Comparison of ENCODE assay signal across 1 cellular context in the genomic region with DNA sequence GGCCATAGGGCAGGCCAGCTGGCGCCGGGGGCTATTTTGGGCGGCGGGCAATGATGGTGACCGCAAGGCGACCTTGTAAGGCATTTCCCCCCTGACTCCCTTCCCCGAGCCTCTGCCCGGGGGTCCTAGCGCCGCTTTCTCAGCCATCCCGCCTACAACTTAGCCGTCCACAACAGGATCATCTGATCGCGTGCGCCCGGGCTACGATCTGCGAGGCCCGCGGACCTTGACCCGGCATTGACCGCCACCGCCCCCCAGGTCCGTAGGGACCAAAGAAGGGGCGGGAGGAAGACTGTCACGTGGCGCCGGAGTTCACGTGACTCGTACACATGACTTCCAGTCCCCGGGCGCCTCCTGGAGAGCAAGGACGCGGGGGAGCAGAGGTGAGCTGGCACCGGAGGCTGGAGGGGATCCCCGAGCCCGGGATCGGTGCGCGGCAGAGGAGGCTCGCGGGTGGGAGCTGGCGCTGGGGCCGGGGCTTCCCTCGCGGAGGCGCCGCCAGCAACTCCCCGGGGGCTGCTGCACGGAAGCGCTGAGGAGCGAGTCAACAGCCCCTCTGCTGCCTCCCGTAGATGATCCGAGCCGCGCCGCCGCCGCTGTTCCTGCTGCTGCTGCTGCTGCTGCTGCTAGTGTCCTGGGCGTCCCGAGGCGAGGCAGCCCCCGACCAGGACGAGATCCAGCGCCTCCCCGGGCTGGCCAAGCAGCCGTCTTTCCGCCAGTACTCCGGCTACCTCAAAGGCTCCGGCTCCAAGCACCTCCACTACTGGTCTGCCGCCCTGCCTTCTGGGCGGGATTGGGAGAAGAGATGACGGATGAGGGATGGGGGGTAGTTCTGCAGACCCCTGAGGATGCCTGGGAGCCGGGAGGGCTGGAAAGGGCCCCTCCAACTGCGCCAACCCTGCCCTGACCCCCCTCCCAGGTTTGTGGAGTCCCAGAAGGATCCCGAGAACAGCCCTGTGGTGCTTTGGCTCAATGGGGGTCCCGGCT.
TF ChIP-seq lines count a peak whose summit lies in the region.

A gene (plus strand): TSS at position 339 of the 987 bp plus-strand sequence. CDS start 234 bp downstream, at position 573.
A gene with protein sequence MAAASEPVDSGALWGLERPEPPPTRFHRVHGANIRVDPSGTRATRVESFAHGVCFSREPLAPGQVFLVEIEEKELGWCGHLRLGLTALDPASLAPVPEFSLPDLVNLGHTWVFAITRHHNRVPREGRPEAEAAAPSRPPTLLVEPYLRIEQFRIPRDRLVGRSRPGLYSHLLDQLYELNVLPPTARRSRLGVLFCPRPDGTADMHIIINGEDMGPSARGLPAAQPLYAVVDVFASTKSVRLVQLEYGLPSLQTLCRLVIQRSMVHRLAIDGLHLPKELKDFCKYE (minus strand): TSS at position 212 of the 987 bp plus-strand sequence. CDS start 217 bp downstream, outside the sequence.

TF ChIP-seq in HEK293, 187 proteins besides CTCF, POLR2A, EP300 and RAD21 (continued from another document and continues in another):
- TF ChIP-seq, protein P1, sequence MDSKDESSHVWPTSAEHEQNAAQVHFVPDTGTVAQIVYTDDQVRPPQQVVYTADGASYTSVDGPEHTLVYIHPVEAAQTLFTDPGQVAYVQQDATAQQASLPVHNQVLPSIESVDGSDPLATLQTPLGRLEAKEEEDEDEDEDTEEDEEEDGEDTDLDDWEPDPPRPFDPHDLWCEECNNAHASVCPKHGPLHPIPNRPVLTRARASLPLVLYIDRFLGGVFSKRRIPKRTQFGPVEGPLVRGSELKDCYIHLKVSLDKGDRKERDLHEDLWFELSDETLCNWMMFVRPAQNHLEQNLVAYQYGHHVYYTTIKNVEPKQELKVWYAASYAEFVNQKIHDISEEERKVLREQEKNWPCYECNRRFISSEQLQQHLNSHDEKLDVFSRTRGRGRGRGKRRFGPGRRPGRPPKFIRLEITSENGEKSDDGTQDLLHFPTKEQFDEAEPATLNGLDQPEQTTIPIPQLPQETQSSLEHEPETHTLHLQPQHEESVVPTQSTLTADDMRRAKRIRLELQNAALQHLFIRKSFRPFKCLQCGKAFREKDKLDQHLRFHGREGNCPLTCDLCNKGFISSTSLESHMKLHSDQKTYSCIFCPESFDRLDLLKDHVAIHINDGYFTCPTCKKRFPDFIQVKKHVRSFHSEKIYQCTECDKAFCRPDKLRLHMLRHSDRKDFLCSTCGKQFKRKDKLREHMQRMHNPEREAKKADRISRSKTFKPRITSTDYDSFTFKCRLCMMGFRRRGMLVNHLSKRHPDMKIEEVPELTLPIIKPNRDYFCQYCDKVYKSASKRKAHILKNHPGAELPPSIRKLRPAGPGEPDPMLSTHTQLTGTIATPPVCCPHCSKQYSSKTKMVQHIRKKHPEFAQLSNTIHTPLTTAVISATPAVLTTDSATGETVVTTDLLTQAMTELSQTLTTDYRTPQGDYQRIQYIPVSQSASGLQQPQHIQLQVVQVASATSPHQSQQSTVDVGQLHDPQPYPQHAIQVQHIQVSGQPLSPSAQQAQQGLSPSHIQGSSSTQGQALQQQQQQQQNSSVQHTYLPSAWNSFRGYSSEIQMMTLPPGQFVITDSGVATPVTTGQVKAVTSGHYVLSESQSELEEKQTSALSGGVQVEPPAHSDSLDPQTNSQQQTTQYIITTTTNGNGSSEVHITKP (tag by site-specific recombination; IDR thresholded peaks at IDR 0.05), result peak; percentile 49; the same call in 1 of the 2 replicates
- TF ChIP-seq WT1 (tag by site-specific recombination; IDR thresholded peaks at IDR 0.05) (peak; percentile 68), MEIS1 (CRISPR knock-in tag; IDR thresholded peaks at IDR 0.05; ENCODE audit: borderline replicate concordance) (no peak), GLIS1 (tag by site-specific recombination; IDR thresholded peaks at IDR 0.05) (peak; percentile 99), ZNF146 (tag by site-specific recombination; IDR thresholded peaks at IDR 0.05) (peak; percentile 87; the same call in 1 of the 2 replicates), ZNF184 (tag by site-specific recombination; IDR thresholded peaks at IDR 0.05) (no peak), RBAK (tag by site-specific recombination; IDR thresholded peaks at IDR 0.05) (no peak), ZSCAN16 (tag by site-specific recombination; IDR thresholded peaks at IDR 0.05) (no peak), ZBTB17 (tag by site-specific recombination; IDR thresholded peaks at IDR 0.05) (peak; percentile 98), ZNF239 (tag by site-specific recombination; IDR thresholded peaks at IDR 0.05) (no peak), KLF1 (tag by site-specific recombination; IDR thresholded peaks at IDR 0.05) (peak; percentile 86), KLF7 (tag by site-specific recombination; IDR thresholded peaks at IDR 0.05; ENCODE audit: borderline replicate concordance) (peak; percentile 93), ZNF16 (tag by site-specific recombination; IDR thresholded peaks at IDR 0.05; ENCODE audit: low read depth) (no peak), ZNF791 (tag by site-specific recombination; IDR thresholded peaks at IDR 0.05) (no peak), BCL11B (tag by site-specific recombination; IDR thresholded peaks at IDR 0.05; ENCODE audit: low read depth) (peak; percentile 85), ZNF112 (tag by site-specific recombination; IDR thresholded peaks at IDR 0.05) (no peak), ZNF561 (tag by site-specific recombination; IDR thresholded peaks at IDR 0.05; ENCODE audit: borderline replicate concordance) (peak; percentile 91), ZNF266 (tag by site-specific recombination; IDR thresholded peaks at IDR 0.05; ENCODE audit: low read depth) (no peak), HOXD13 (CRISPR knock-in tag; IDR thresholded peaks at IDR 0.05; ENCODE audit: borderline replicate concordance) (no peak), ZNF175 (tag by site-specific recombination; IDR thresholded peaks at IDR 0.05) (no peak), ZNF654 (tag by site-specific recombination; IDR thresholded peaks at IDR 0.05; ENCODE audit: low read depth) (no peak), ZIC2 (tag by site-specific recombination; IDR thresholded peaks at IDR 0.05) (peak; percentile 90), ZNF530 (tag by site-specific recombination; IDR thresholded peaks at IDR 0.05; ENCODE audit: low read depth) (no peak), SP2 (tag by site-specific recombination; IDR thresholded peaks at IDR 0.05) (peak; percentile 82), ZNF596 (tag by site-specific recombination; IDR thresholded peaks at IDR 0.05) (0 out of 2 replicates have a peak, but pooled peaks have one; percentile 17), ZNF792 (tag by site-specific recombination; IDR thresholded peaks at IDR 0.05) (no peak), ZNF366 (tag by site-specific recombination; conservative IDR thresholded peaks at IDR 0.05) (no peak)
- TF ChIP-seq, protein P2, sequence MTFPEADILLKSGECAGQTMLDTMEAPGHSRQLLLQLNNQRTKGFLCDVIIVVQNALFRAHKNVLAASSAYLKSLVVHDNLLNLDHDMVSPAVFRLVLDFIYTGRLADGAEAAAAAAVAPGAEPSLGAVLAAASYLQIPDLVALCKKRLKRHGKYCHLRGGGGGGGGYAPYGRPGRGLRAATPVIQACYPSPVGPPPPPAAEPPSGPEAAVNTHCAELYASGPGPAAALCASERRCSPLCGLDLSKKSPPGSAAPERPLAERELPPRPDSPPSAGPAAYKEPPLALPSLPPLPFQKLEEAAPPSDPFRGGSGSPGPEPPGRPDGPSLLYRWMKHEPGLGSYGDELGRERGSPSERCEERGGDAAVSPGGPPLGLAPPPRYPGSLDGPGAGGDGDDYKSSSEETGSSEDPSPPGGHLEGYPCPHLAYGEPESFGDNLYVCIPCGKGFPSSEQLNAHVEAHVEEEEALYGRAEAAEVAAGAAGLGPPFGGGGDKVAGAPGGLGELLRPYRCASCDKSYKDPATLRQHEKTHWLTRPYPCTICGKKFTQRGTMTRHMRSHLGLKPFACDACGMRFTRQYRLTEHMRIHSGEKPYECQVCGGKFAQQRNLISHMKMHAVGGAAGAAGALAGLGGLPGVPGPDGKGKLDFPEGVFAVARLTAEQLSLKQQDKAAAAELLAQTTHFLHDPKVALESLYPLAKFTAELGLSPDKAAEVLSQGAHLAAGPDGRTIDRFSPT (tag by site-specific recombination; IDR thresholded peaks at IDR 0.05), result no peak
- TF ChIP-seq, protein P3, sequence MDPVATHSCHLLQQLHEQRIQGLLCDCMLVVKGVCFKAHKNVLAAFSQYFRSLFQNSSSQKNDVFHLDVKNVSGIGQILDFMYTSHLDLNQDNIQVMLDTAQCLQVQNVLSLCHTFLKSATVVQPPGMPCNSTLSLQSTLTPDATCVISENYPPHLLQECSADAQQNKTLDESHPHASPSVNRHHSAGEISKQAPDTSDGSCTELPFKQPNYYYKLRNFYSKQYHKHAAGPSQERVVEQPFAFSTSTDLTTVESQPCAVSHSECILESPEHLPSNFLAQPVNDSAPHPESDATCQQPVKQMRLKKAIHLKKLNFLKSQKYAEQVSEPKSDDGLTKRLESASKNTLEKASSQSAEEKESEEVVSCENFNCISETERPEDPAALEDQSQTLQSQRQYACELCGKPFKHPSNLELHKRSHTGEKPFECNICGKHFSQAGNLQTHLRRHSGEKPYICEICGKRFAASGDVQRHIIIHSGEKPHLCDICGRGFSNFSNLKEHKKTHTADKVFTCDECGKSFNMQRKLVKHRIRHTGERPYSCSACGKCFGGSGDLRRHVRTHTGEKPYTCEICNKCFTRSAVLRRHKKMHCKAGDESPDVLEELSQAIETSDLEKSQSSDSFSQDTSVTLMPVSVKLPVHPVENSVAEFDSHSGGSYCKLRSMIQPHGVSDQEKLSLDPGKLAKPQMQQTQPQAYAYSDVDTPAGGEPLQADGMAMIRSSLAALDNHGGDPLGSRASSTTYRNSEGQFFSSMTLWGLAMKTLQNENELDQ (tag by site-specific recombination; IDR thresholded peaks at IDR 0.05; ENCODE audit: low read depth), result no peak
- TF ChIP-seq, protein P4, sequence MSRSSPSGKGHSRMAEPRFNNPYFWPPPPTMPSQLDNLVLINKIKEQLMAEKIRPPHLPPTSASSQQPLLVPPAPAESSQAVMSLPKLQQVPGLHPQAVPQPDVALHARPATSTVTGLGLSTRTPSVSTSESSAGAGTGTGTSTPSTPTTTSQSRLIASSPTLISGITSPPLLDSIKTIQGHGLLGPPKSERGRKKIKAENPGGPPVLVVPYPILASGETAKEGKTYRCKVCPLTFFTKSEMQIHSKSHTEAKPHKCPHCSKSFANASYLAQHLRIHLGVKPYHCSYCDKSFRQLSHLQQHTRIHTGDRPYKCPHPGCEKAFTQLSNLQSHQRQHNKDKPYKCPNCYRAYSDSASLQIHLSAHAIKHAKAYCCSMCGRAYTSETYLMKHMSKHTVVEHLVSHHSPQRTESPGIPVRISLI (tag by site-specific recombination; IDR thresholded peaks at IDR 0.05), result no peak
- TF ChIP-seq, protein P5, sequence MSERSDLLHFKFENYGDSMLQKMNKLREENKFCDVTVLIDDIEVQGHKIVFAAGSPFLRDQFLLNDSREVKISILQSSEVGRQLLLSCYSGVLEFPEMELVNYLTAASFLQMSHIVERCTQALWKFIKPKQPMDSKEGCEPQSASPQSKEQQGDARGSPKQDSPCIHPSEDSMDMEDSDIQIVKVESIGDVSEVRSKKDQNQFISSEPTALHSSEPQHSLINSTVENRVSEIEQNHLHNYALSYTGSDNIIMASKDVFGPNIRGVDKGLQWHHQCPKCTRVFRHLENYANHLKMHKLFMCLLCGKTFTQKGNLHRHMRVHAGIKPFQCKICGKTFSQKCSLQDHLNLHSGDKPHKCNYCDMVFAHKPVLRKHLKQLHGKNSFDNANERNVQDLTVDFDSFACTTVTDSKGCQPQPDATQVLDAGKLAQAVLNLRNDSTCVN (tag by site-specific recombination; optimal IDR thresholded peaks at IDR 0.05), result peak; percentile 64
- TF ChIP-seq, protein P6, sequence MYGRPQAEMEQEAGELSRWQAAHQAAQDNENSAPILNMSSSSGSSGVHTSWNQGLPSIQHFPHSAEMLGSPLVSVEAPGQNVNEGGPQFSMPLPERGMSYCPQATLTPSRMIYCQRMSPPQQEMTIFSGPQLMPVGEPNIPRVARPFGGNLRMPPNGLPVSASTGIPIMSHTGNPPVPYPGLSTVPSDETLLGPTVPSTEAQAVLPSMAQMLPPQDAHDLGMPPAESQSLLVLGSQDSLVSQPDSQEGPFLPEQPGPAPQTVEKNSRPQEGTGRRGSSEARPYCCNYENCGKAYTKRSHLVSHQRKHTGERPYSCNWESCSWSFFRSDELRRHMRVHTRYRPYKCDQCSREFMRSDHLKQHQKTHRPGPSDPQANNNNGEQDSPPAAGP (tag by site-specific recombination; IDR thresholded peaks at IDR 0.05), result peak; percentile 93
- TF ChIP-seq, protein P7, sequence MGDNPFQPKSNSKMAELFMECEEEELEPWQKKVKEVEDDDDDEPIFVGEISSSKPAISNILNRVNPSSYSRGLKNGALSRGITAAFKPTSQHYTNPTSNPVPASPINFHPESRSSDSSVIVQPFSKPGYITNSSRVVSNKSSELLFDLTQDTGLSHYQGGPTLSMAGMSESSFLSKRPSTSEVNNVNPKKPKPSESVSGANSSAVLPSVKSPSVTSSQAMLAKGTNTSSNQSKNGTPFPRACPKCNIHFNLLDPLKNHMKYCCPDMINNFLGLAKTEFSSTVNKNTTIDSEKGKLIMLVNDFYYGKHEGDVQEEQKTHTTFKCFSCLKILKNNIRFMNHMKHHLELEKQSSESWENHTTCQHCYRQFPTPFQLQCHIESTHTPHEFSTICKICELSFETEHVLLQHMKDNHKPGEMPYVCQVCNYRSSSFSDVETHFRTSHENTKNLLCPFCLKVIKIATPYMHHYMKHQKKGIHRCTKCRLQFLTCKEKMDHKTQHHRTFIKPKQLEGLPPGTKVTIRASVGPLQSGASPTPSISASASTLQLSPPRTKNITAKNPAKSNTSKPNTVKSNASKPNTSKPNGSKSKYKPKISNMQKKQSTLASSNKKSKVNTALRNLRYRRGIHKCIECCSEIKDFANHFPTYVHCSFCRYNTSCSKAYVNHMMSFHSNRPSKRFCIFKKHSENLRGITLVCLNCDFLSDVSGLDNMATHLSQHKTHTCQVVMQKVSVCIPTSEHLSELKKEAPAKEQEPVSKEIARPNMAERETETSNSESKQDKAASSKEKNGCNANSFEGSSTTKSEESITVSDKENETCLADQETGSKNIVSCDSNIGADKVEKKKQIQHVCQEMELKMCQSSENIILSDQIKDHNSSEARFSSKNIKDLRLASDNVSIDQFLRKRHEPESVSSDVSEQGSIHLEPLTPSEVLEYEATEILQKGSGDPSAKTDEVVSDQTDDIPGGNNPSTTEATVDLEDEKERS (tag by site-specific recombination; IDR thresholded peaks at IDR 0.05), result no peak
- TF ChIP-seq, protein P8, sequence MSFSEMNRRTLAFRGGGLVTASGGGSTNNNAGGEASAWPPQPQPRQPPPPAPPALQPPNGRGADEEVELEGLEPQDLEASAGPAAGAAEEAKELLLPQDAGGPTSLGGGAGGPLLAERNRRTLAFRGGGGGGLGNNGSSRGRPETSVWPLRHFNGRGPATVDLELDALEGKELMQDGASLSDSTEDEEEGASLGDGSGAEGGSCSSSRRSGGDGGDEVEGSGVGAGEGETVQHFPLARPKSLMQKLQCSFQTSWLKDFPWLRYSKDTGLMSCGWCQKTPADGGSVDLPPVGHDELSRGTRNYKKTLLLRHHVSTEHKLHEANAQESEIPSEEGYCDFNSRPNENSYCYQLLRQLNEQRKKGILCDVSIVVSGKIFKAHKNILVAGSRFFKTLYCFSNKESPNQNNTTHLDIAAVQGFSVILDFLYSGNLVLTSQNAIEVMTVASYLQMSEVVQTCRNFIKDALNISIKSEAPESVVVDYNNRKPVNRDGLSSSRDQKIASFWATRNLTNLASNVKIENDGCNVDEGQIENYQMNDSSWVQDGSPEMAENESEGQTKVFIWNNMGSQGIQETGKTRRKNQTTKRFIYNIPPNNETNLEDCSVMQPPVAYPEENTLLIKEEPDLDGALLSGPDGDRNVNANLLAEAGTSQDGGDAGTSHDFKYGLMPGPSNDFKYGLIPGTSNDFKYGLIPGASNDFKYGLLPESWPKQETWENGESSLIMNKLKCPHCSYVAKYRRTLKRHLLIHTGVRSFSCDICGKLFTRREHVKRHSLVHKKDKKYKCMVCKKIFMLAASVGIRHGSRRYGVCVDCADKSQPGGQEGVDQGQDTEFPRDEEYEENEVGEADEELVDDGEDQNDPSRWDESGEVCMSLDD (tag by site-specific recombination; IDR thresholded peaks at IDR 0.05), result peak; percentile 89
